ENCODE assay signal across 8 cellular contexts in the genomic region with DNA sequence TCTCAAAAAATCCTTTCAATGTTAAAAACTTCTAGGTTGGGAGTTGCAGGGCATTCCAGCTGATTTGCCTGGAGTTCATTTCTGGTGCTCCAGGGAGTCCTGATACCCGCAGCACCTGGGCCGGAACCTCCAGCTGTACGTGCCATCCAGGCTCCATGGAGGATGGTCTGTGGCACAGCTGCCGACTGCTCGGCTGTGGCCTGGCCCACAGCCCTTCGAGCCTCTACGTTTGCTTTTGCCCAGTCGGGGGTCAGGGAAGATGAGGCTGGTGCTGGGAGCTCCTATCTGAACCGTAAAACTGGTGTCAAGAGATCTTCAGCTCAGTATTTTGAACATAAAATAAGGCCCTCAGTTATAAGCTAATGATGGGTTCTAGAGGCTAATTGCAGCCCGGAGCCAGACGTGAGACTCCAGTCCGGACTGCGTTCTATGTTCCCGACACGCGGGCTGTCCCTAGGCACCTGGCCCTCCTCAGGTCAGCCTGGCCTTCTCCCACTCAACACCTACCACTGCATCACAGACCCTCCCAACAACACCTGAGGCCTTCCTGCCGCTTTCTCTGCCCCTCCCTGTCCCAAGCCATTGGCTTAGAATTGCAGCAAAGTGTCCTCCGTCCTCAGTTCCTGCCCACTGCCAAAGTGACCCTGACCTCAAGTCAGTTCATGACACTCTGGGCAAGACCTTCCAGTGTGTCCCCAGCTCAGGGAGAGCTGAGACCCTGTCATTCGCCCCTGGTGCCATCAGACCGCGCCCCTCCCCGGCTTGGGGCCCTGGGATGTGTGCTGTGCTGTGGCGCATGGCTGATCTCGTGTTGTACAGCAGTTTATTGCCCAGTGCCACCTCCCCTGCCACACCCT.
DNase-seq lines count a peak whose midpoint lies in the region; ATAC-seq, FAIRE-seq and TF ChIP-seq lines count a peak whose summit lies in the region.

No MANE protein-coding gene starts in this region.

- no peak for TF ChIP-seq POLR2A in GM12891 (IDR thresholded peaks at IDR 0.05; ENCODE audit: low read depth, low read length)

- H3K27ac ChIP-seq in VCaP (peak overlapping the region; percentile 72), layer of hippocampus (ENCODE audit: low read depth, low read length) (peak overlapping the region; percentile 21), skin epidermis (peak overlapping the region in 17 of 21 experiments; percentile 8 to 73 (median 37))

- H3K27me3 ChIP-seq in layer of hippocampus (ENCODE audit: control insufficient read depth, insufficient read depth, low read length) = no peaks in the 10 kb centered on the region

- TF ChIP-seq CTCF in VCaP (conservative IDR thresholded peaks at IDR 0.05) = no peak

- no peak overlapping the region for H3K4me3 ChIP-seq in skin epidermis

- no peak for ATAC-seq in GM19328 (IDR thresholded peaks at IDR 0.05; ENCODE audit: unreplicated experiment)

- DNase-seq in GM12891 (ENCODE audit: insufficient read length, low spot score) = no peak
- DNase-seq in DMS114 treated with DMSO at 0.1 percent for 48 hours (lab: John Stamatoyannopoulos, UW; ENCODE audit: unreplicated experiment) = no peak
- DNase-seq in activated naive CD4-positive, alpha-beta T cell treated with anti-CD3 and anti-CD28 coated beads, Interleukin-2, amount 50 U/mL, for 16 hours = no peak
- DNase-seq in NCI-H1930 (lab: John Stamatoyannopoulos, UW) = no peak

- FAIRE-seq in GM12891 (lab: Jason Lieb, UNC) = no peak

TF ChIP-seq in GM12891, 5 proteins besides CTCF, POLR2A, EP300 and RAD21:
- TF ChIP-seq PAX5 (IDR thresholded peaks at IDR 0.05; ENCODE audit: insufficient read depth, low read length, severe bottlenecking) (no peak), POU2F2 (IDR thresholded peaks at IDR 0.05; ENCODE audit: low read depth, low read length) (0 out of 2 replicates have a peak, but pooled peaks have one; percentile 11), TAF1 (IDR thresholded peaks at IDR 0.05; ENCODE audit: low read depth, low read length) (no peak)

Comparison
In these comparisons a context has a peak if more than half of its experiments do, and no peak if none do; other contexts are left out.
1. H3K27ac ChIP-seq: peak in every context shown above with its lines; median percentile 72 in VCaP; 37 in skin epidermis; 21 in layer of hippocampus.